1 cellular context compared by ENCODE assay signal in genomic region chr6:14726816-14727493, GRCh38.
TF ChIP-seq lines count a peak whose summit lies in the region.

No MANE protein-coding gene starts in this region.

TF ChIP-seq in SK-N-SH treated with all-trans-retinoic acid at 6 μM for 48 hours, 23 proteins besides CTCF, POLR2A, EP300 and RAD21 (continued from another document):
- TF ChIP-seq TSHZ2 (CRISPR knock-in tag; IDR thresholded peaks at IDR 0.05) (no peak), ZNF8 (CRISPR knock-in tag; IDR thresholded peaks at IDR 0.05) (no peak), ZFP30 (CRISPR knock-in tag; IDR thresholded peaks at IDR 0.05) (no peak)
